19 cellular contexts compared by ENCODE assay signal in the genomic region with DNA sequence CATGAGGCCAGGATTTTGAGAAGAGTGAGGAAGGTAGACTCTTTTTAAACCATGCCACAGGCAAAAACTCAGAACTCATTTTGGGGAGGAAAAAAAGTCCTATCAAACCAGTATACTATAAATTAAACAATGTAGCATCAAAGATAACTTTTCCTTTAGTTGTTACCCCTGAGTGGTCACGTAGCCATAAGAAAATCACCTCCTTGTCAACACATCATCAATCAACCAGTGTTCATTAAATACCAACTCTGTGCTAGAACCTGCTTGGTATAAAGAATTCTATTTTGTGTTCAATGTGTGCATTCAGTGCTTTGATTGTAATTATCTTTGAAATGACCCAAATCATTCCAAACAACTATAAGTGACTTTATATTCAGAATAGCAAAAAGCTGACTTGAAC.
DNase-seq lines count a peak whose midpoint lies in the region; ATAC-seq and TF ChIP-seq lines count a peak whose summit lies in the region.
"Had no signal": no experiment of that assay in that cellular context is flagged by ENCODE, and none has a peak within 500 bp of the region (broad histone marks: within the 10 kb centered on the region; RNA-seq: fewer than 3 reads in every experiment).

No MANE protein-coding gene starts in this region.

- CTCF ChIA-PET in activated naive CD4-positive, alpha-beta T cell treated with anti-CD3 and anti-CD28 coated beads for 36 hours (lab: Charles Lee), result no interaction called here
- CTCF ChIA-PET in HEK293 (lab: Yijun Ruan, JAX), result no interaction called here

- no peaks in the 10 kb centered on the region for H3K27me3 Mint-ChIP-seq in activated naive CD4-positive, alpha-beta T cell treated with anti-CD3 and anti-CD28 coated beads for 36 hours (ENCODE audit: low read depth)
- no peaks in the 10 kb centered on the region for H3K27me3 Mint-ChIP-seq in CD4-positive, CD25-positive, alpha-beta regulatory T cell
- H3K27me3 Mint-ChIP-seq in effector memory CD8-positive, alpha-beta T cell, result peaks cover 0 to 10% of the 10 kb centered on the region in 2 donors

- no peaks in the 10 kb centered on the region for H3K9me3 Mint-ChIP-seq in activated naive CD4-positive, alpha-beta T cell treated with anti-CD3 and anti-CD28 coated beads for 36 hours
- peaks cover 0 to 9% of the 10 kb centered on the region in 2 donors for H3K9me3 Mint-ChIP-seq in activated naive CD4-positive, alpha-beta T cell treated with anti-CD3 and anti-CD28 coated beads, Interleukin-2, amount 50 U/mL, for 72 hours
- peaks cover 0 to 3% (median 0%) of the 10 kb centered on the region in 7 donors for H3K9me3 Mint-ChIP-seq in CD4-positive, CD25-positive, alpha-beta regulatory T cell
- no peaks in the 10 kb centered on the region for H3K9me3 Mint-ChIP-seq in effector memory CD8-positive, alpha-beta T cell

- no peak overlapping the region for H3K27ac ChIP-seq in CD4-positive, CD25-positive, alpha-beta regulatory T cell (ENCODE audit: insufficient read depth, low read length, poor library complexity, severe bottlenecking)
- H3K27ac ChIP-seq in HEK293 (ENCODE audit: extremely low read depth, low read depth, low read length), result no peak overlapping the region
- H3K27ac ChIP-seq: BLaER1 treated with 17β-estradiol and CSF1 and Interleukin-3, amounts not matched to agents 10 nM and 100 nM; Peyer's patch had no signal

- TF ChIP-seq CTCF in HEK293 (tag by site-specific recombination; IDR thresholded peaks at IDR 0.05) (no peak), BE2C (IDR thresholded peaks at IDR 0.05; ENCODE audit: low read depth, low read length) (no peak)

- H3K4me1 ChIP-seq in CD4-positive, CD25-positive, alpha-beta regulatory T cell (ENCODE audit: control insufficient read depth, insufficient read depth, low read length, poor library complexity, severe bottlenecking), result peaks cover 10% of the 10 kb centered on the region
- H3K4me1 ChIP-seq in HEK293 (ENCODE audit: control insufficient read depth, insufficient read depth, low read length) (0 out of 2 replicates have a peak, but pooled peaks cover 6% of the 10 kb centered on the region), BE2C (no peaks in the 10 kb centered on the region)
- H3K4me1 ChIP-seq: Peyer's patch had no signal

- no peaks in the 10 kb centered on the region for H3K27me3 ChIP-seq in CD4-positive, CD25-positive, alpha-beta regulatory T cell (ENCODE audit: control insufficient read depth, insufficient read depth, low read length)
- H3K27me3 ChIP-seq in BE2C, result no peaks in the 10 kb centered on the region
- H3K27me3 ChIP-seq: BLaER1 treated with 17β-estradiol and CSF1 and Interleukin-3, amounts not matched to agents 10 nM and 100 nM; Peyer's patch had no signal

- H3K9me3 ChIP-seq in CD4-positive, CD25-positive, alpha-beta regulatory T cell (ENCODE audit: control insufficient read depth in 2 of 2, low read length in 2 of 2), result no peaks in the 10 kb centered on the region
- no peaks in the 10 kb centered on the region for H3K9me3 ChIP-seq in HEK293 (ENCODE audit: control insufficient read depth, insufficient read depth, low read depth, low read length)
- H3K9me3 ChIP-seq in BE2C, result no peaks in the 10 kb centered on the region
- H3K9me3 ChIP-seq: Peyer's patch had no signal

- no peak overlapping the region for H3K4me3 ChIP-seq in CD4-positive, CD25-positive, alpha-beta regulatory T cell (ENCODE audit: low read depth, low read length)
- H3K4me3 ChIP-seq in HEK293 (ENCODE audit: low read depth, low read length) (no peak overlapping the region), BE2C (ENCODE audit: low read depth, low read length) (no peak overlapping the region)
- H3K4me3 ChIP-seq: BLaER1 treated with 17β-estradiol and CSF1 and Interleukin-3, amounts not matched to agents 10 nM and 100 nM; Peyer's patch had no signal

- ATAC-seq in activated naive CD4-positive, alpha-beta T cell treated with anti-CD3 and anti-CD28 coated beads, Interleukin-2, amount 50 U/mL, for 72 hours, result no peak
- ATAC-seq in CD4-positive, CD25-positive, alpha-beta regulatory T cell (ENCODE audit: low read depth in 2 of 2), result no peak
- no peak for ATAC-seq in effector memory CD8-positive, alpha-beta T cell (replicated peaks)
- ATAC-seq in HG03354 (IDR thresholded peaks at IDR 0.05; ENCODE audit: poor library complexity, severe bottlenecking, unreplicated experiment), result no peak
- ATAC-seq: Right ventricle myocardium inferior had no signal

- intact Hi-C loops in activated naive CD4-positive, alpha-beta T cell treated with anti-CD3 and anti-CD28 coated beads for 36 hours (cut with micrococcal nuclease), result no loop called here

- peak overlapping the region; percentile 23 for H3K4me3 Mint-ChIP-seq in activated naive CD4-positive, alpha-beta T cell treated with anti-CD3 and anti-CD28 coated beads for 36 hours
- H3K4me3 Mint-ChIP-seq in CD4-positive, CD25-positive, alpha-beta regulatory T cell, result peak overlapping the region in 1 of 4 donors; percentile 3
- no peak overlapping the region for H3K4me3 Mint-ChIP-seq in effector memory CD8-positive, alpha-beta T cell

- H3K36me3 Mint-ChIP-seq in activated naive CD4-positive, alpha-beta T cell treated with anti-CD3 and anti-CD28 coated beads for 36 hours (ENCODE audit: low read depth), result no peaks in the 10 kb centered on the region
- no peaks in the 10 kb centered on the region for H3K36me3 Mint-ChIP-seq in activated naive CD4-positive, alpha-beta T cell treated with anti-CD3 and anti-CD28 coated beads, Interleukin-2, amount 50 U/mL, for 72 hours
- no peaks in the 10 kb centered on the region for H3K36me3 Mint-ChIP-seq in CD4-positive, CD25-positive, alpha-beta regulatory T cell
- peaks cover 3% of the 10 kb centered on the region for H3K36me3 Mint-ChIP-seq in effector memory CD8-positive, alpha-beta T cell (ENCODE audit: insufficient read depth)

- H3K27ac Mint-ChIP-seq in activated naive CD4-positive, alpha-beta T cell treated with anti-CD3 and anti-CD28 coated beads for 36 hours, result no peak overlapping the region
- H3K27ac Mint-ChIP-seq in activated naive CD4-positive, alpha-beta T cell treated with anti-CD3 and anti-CD28 coated beads, Interleukin-2, amount 50 U/mL, for 72 hours, result no peak overlapping the region
- peak overlapping the region in 2 of 3 donors; percentile 18 to 39 for H3K27ac Mint-ChIP-seq in CD4-positive, CD25-positive, alpha-beta regulatory T cell
- H3K27ac Mint-ChIP-seq in effector memory CD8-positive, alpha-beta T cell, result peak overlapping the region; percentile 8 to 33

- no peak for DNase-seq in activated naive CD4-positive, alpha-beta T cell treated with anti-CD3 and anti-CD28 coated beads for 36 hours
- DNase-seq in activated naive CD4-positive, alpha-beta T cell treated with anti-CD3 and anti-CD28 coated beads, Interleukin-2, amount 50 U/mL, for 72 hours (ENCODE audit: low spot score in 2 of 2), result no peak
- no peak for DNase-seq in CD4-positive, CD25-positive, alpha-beta regulatory T cell
- no peak for DNase-seq in effector memory CD8-positive, alpha-beta T cell
- no peak for DNase-seq in BE2C
- DNase-seq: DND-41; IMR-90; Kasumi-1; NCI-H1092; NCI-H1436 treated with DMSO at 0.1 percent for 48 hours; NCI-H2081; NCI-H2171 treated with DMSO at 0.1 percent for 48 hours; NCI-H446; NK-92 treated with Interleukin-12 subunit alpha and Interleukin-12 subunit beta, amount 100 ng/mL, for 24 hours; Peyer's patch had no signal

- H3K36me3 ChIP-seq in CD4-positive, CD25-positive, alpha-beta regulatory T cell (ENCODE audit: control insufficient read depth, insufficient read depth, low read length), result no peaks in the 10 kb centered on the region
- H3K36me3 ChIP-seq in HEK293 (ENCODE audit: control insufficient read depth in 2 of 2, insufficient read depth in 1 of 2, low read length in 2 of 2) (no peaks in the 10 kb centered on the region), BE2C (no peaks in the 10 kb centered on the region)
- H3K36me3 ChIP-seq: BLaER1 treated with 17β-estradiol and CSF1 and Interleukin-3, amounts not matched to agents 10 nM and 100 nM; Peyer's patch had no signal

- peaks cover 31% of the 10 kb centered on the region for H3K4me1 Mint-ChIP-seq in activated naive CD4-positive, alpha-beta T cell treated with anti-CD3 and anti-CD28 coated beads for 36 hours (ENCODE audit: low read depth)
- H3K4me1 Mint-ChIP-seq in CD4-positive, CD25-positive, alpha-beta regulatory T cell, result peaks cover 7 to 20% (median 18%) of the 10 kb centered on the region in 4 donors
- H3K4me1 Mint-ChIP-seq in effector memory CD8-positive, alpha-beta T cell (ENCODE audit: low read depth in 2 of 2), result peaks cover 5 to 6% of the 10 kb centered on the region in 2 donors

- POLR2A ChIA-PET in HEK293 (lab: Yijun Ruan, JAX), result no interaction called here

TF ChIP-seq in HEK293, 187 proteins besides CTCF, POLR2A, EP300 and RAD21:
- TF ChIP-seq ZSCAN16 (tag by site-specific recombination; IDR thresholded peaks at IDR 0.05), result no peak
- TF ChIP-seq, protein P1, sequence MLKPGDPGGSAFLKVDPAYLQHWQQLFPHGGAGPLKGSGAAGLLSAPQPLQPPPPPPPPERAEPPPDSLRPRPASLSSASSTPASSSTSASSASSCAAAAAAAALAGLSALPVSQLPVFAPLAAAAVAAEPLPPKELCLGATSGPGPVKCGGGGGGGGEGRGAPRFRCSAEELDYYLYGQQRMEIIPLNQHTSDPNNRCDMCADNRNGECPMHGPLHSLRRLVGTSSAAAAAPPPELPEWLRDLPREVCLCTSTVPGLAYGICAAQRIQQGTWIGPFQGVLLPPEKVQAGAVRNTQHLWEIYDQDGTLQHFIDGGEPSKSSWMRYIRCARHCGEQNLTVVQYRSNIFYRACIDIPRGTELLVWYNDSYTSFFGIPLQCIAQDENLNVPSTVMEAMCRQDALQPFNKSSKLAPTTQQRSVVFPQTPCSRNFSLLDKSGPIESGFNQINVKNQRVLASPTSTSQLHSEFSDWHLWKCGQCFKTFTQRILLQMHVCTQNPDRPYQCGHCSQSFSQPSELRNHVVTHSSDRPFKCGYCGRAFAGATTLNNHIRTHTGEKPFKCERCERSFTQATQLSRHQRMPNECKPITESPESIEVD (tag by site-specific recombination; IDR thresholded peaks at IDR 0.05), result peak; percentile 45; the same call in 1 of the 2 replicates

Comparison
In these comparisons a context has a peak if more than half of its experiments do, and no peak if none do; other contexts are left out.
1. H3K27ac Mint-ChIP-seq: peak in CD4-positive, CD25-positive, alpha-beta regulatory T cell (2 of 3) and effector memory CD8-positive, alpha-beta T cell (2 of 2); none in activated naive CD4-positive, alpha-beta T cell treated with anti-CD3 and anti-CD28 coated beads for 36 hours (single experiment) and activated naive CD4-positive, alpha-beta T cell treated with anti-CD3 and anti-CD28 coated beads, Interleukin-2, amount 50 U/mL, for 72 hours (0 of 2).